2 cellular contexts compared by ENCODE assay signal in the genomic region with DNA sequence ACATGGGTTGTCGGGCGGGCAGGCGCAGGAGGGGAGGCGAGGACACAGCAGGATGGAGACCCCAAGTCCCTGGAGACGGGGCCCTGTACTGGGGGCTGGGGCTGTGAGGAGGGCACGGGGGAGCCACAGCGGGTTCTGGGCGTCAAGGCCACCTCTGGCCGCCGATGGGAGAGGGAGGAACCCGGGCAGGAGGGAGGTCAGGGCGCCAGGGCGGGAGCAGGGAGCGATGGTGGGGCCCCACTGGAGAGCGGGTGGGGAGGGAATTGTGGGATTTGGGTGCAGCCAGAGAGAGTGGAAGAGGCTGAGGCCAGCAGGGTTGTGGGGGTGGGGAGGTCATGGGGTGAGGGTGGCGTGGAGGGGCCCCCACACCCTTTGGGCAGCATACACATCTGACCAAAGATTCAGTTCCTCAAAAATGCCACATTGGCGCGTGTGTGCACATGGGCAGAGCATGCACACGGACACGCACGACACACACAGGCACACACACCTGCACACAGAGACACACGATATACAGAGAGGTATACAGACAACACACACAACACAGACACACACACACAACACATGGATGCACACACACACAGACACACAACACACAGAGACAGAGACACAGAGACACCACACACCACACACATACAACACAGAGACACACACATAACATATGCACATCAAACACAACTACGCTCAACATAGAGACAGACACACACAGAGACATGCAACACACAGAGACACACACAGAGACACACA.
TF ChIP-seq lines count a peak whose summit lies in the region.

No MANE protein-coding gene starts in this region.

TF ChIP-seq in IMR-90, 13 proteins besides CTCF, POLR2A, EP300 and RAD21:
- no peak for TF ChIP-seq MXI1 (IDR thresholded peaks at IDR 0.05; ENCODE audit: borderline replicate concordance, low read depth, low read length)
- TF ChIP-seq CHD1 (IDR thresholded peaks at IDR 0.05; ENCODE audit: low read depth, low read length) = no peak
- TF ChIP-seq, protein P1, sequence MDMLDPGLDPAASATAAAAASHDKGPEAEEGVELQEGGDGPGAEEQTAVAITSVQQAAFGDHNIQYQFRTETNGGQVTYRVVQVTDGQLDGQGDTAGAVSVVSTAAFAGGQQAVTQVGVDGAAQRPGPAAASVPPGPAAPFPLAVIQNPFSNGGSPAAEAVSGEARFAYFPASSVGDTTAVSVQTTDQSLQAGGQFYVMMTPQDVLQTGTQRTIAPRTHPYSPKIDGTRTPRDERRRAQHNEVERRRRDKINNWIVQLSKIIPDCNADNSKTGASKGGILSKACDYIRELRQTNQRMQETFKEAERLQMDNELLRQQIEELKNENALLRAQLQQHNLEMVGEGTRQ (IDR thresholded peaks at IDR 0.05; ENCODE audit: low read depth, low read length) = no peak
- TF ChIP-seq FOS (IDR thresholded peaks at IDR 0.05; ENCODE audit: low read depth, low read length) = no peak
- no peak for TF ChIP-seq MAZ (IDR thresholded peaks at IDR 0.05; ENCODE audit: borderline replicate concordance, low read depth, low read length)
- TF ChIP-seq, protein P2, sequence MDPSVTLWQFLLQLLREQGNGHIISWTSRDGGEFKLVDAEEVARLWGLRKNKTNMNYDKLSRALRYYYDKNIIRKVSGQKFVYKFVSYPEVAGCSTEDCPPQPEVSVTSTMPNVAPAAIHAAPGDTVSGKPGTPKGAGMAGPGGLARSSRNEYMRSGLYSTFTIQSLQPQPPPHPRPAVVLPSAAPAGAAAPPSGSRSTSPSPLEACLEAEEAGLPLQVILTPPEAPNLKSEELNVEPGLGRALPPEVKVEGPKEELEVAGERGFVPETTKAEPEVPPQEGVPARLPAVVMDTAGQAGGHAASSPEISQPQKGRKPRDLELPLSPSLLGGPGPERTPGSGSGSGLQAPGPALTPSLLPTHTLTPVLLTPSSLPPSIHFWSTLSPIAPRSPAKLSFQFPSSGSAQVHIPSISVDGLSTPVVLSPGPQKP (IDR thresholded peaks at IDR 0.05; ENCODE audit: borderline replicate concordance, low read depth, low read length) = no peak
- TF ChIP-seq RCOR1 (IDR thresholded peaks at IDR 0.05; ENCODE audit: insufficient replicate concordance, low read length) = no peak
- TF ChIP-seq NFE2L2 (IDR thresholded peaks at IDR 0.05; ENCODE audit: low read depth, low read length) = no peak
- no peak for TF ChIP-seq RFX5 (IDR thresholded peaks at IDR 0.05; ENCODE audit: low read depth, low read length)
- no peak for TF ChIP-seq MAFK (IDR thresholded peaks at IDR 0.05; ENCODE audit: low read depth, low read length)
- TF ChIP-seq SMC3 (IDR thresholded peaks at IDR 0.05; ENCODE audit: low read depth, low read length) = no peak
- TF ChIP-seq BHLHE40 (IDR thresholded peaks at IDR 0.05; ENCODE audit: low read depth, low read length) = no peak
- no peak for TF ChIP-seq CEBPB (IDR thresholded peaks at IDR 0.05; ENCODE audit: low read depth, low read length)

TF ChIP-seq in H1, 55 proteins besides CTCF, POLR2A, EP300 and RAD21:
- TF ChIP-seq TAF1 (IDR thresholded peaks at IDR 0.05; ENCODE audit: low read depth, low read length) (no peak), KDM5A (IDR thresholded peaks at IDR 0.05; ENCODE audit: low read length) (no peak), CBX5 (IDR thresholded peaks at IDR 0.05; ENCODE audit: low read depth, low read length) (no peak), TEAD4 (IDR thresholded peaks at IDR 0.05; ENCODE audit: low read depth, low read length) (no peak)
